In genomic region chr5:80189201-80189600, GRCh38 we compare ENCODE assay signal across 14 cellular contexts.
DNase-seq lines count a peak whose midpoint lies in the region; ATAC-seq and TF ChIP-seq lines count a peak whose summit lies in the region.
"Had no signal": no experiment of that assay in that cellular context is flagged by ENCODE, and none has a peak within 500 bp of the region (broad histone marks: within the 10 kb centered on the region; RNA-seq: fewer than 3 reads in every experiment).

No MANE protein-coding gene starts in this region.

- H3K9me3 ChIP-seq in tibial nerve (no peaks in the 10 kb centered on the region), A673 (ENCODE audit: low read depth, low read length, poor library complexity, severe bottlenecking) (no peaks in the 10 kb centered on the region)
- H3K9me3 ChIP-seq: pancreas had no signal

- H3K27ac ChIP-seq in tibial nerve, result peak overlapping the region; percentile 37 to 86 (median 63)
- H3K27ac ChIP-seq in A673 (ENCODE audit: low read depth, low read length, poor library complexity, severe bottlenecking), result no peak overlapping the region
- H3K27ac ChIP-seq: brain microvascular endothelial cell, pancreas had no signal

- peaks cover 82% of the 10 kb centered on the region for H3K4me1 Mint-ChIP-seq in activated T-cell treated with anti-CD3 and anti-CD28 coated beads, Interleukin-2, amount 50 U/mL, for 4 hours (ENCODE audit: low read depth)
- H3K4me1 Mint-ChIP-seq in activated T-helper 17 cell treated with anti-CD3 and anti-CD28 coated beads, Interleukin-2, amount 50 U/mL, for 72 hours, result peaks cover 69% of the 10 kb centered on the region
- peaks cover 21% of the 10 kb centered on the region for H3K4me1 Mint-ChIP-seq in memory B cell

- no peaks in the 10 kb centered on the region for H3K9me3 Mint-ChIP-seq in activated T-cell treated with anti-CD3 and anti-CD28 coated beads, Interleukin-2, amount 50 U/mL, for 4 hours
- H3K9me3 Mint-ChIP-seq in activated T-helper 17 cell treated with anti-CD3 and anti-CD28 coated beads, Interleukin-2, amount 50 U/mL, for 72 hours, result no peaks in the 10 kb centered on the region
- no peaks in the 10 kb centered on the region for H3K9me3 Mint-ChIP-seq in memory B cell

- peaks cover 5% of the 10 kb centered on the region for H3K36me3 Mint-ChIP-seq in activated T-cell treated with anti-CD3 and anti-CD28 coated beads, Interleukin-2, amount 50 U/mL, for 4 hours (ENCODE audit: insufficient read depth)
- peaks cover 78% of the 10 kb centered on the region for H3K36me3 Mint-ChIP-seq in activated T-helper 17 cell treated with anti-CD3 and anti-CD28 coated beads, Interleukin-2, amount 50 U/mL, for 72 hours (ENCODE audit: low read depth)
- H3K36me3 Mint-ChIP-seq in memory B cell, result peaks cover 2% of the 10 kb centered on the region

- intact Hi-C loops in A673 (cut with micrococcal nuclease; ENCODE audit: unreplicated experiment), result no loop called here

- TF ChIP-seq EP300 in tibial nerve (IDR thresholded peaks at IDR 0.05), result no peak

- H3K4me1 ChIP-seq in tibial nerve, result peaks cover 3 to 80% (median 53%) of the 10 kb centered on the region in 4 donors
- peaks cover 37% of the 10 kb centered on the region for H3K4me1 ChIP-seq in A673 (ENCODE audit: insufficient read depth, low read length, poor library complexity, severe bottlenecking)

- H3K4me3 ChIP-seq in tibial nerve, result peak overlapping the region in 1 of 4 donors; percentile 24
- no peak overlapping the region for H3K4me3 ChIP-seq in A673 (ENCODE audit: low read depth, low read length, poor library complexity, severe bottlenecking)
- H3K4me3 ChIP-seq: pancreas had no signal

- POLR2A ChIA-PET in A673 (lab: Charles Lee; ENCODE audit: low non-redundant PET), result no interaction called here

- peak in 1 of 2 donors; percentile 31 for ATAC-seq in activated T-cell treated with anti-CD3 and anti-CD28 coated beads, Interleukin-2, amount 50 U/mL, for 4 hours
- no peak for ATAC-seq in activated T-helper 17 cell treated with anti-CD3 and anti-CD28 coated beads, Interleukin-2, amount 50 U/mL, for 72 hours (replicated peaks)
- no peak for ATAC-seq in memory B cell (ENCODE audit: low read depth)
- ATAC-seq: pancreas, Right ventricle myocardium inferior had no signal

- peak overlapping the region; percentile 87 for H3K4me3 Mint-ChIP-seq in activated T-cell treated with anti-CD3 and anti-CD28 coated beads, Interleukin-2, amount 50 U/mL, for 4 hours
- H3K4me3 Mint-ChIP-seq in activated T-helper 17 cell treated with anti-CD3 and anti-CD28 coated beads, Interleukin-2, amount 50 U/mL, for 72 hours, result peak overlapping the region; percentile 97
- peak overlapping the region; percentile 69 for H3K4me3 Mint-ChIP-seq in memory B cell

- CTCF ChIA-PET in A673 (lab: Charles Lee), result no interaction called here

- H3K36me3 ChIP-seq in tibial nerve (no peaks in the 10 kb centered on the region), A673 (ENCODE audit: insufficient read depth, low read length, poor library complexity, severe bottlenecking) (no peaks in the 10 kb centered on the region)
- H3K36me3 ChIP-seq: brain microvascular endothelial cell, pancreas had no signal

- no peaks in the 10 kb centered on the region for H3K27me3 ChIP-seq in tibial nerve
- H3K27me3 ChIP-seq in A673 (replicated peaks; ENCODE audit: insufficient read depth, low read depth, low read length, poor library complexity), result no peaks in the 10 kb centered on the region
- H3K27me3 ChIP-seq: brain microvascular endothelial cell, pancreas had no signal

- H3K27me3 Mint-ChIP-seq in activated T-cell treated with anti-CD3 and anti-CD28 coated beads, Interleukin-2, amount 50 U/mL, for 4 hours (ENCODE audit: low read depth), result no peaks in the 10 kb centered on the region
- H3K27me3 Mint-ChIP-seq in activated T-helper 17 cell treated with anti-CD3 and anti-CD28 coated beads, Interleukin-2, amount 50 U/mL, for 72 hours, result no peaks in the 10 kb centered on the region
- H3K27me3 Mint-ChIP-seq in memory B cell, result no peaks in the 10 kb centered on the region

- 51 to 52% methylated on average over 8 of the region's 8 CpGs for WGBS in tibial nerve, 2 donors

- peak overlapping the region; percentile 96 for H3K27ac Mint-ChIP-seq in activated T-helper 17 cell treated with anti-CD3 and anti-CD28 coated beads, Interleukin-2, amount 50 U/mL, for 72 hours
- H3K27ac Mint-ChIP-seq in memory B cell, result peak overlapping the region; percentile 62

- DNase-seq in activated T-cell treated with anti-CD3 and anti-CD28 coated beads, Interleukin-2, amount 50 U/mL, for 4 hours, result no peak
- no peak for DNase-seq in activated T-cell treated with anti-CD3 and anti-CD28 coated beads, Interleukin-2, amount 50 U/mL, for 48 hours
- DNase-seq in memory B cell (ENCODE audit: low spot score in 2 of 2), result no peak
- no peak for DNase-seq in tibial nerve (ENCODE audit: low spot score in 2 of 2)
- no peak for DNase-seq in NCI-H345 treated with DMSO at 0.1 percent for 48 hours (lab: John Stamatoyannopoulos, UW; ENCODE audit: unreplicated experiment)
- no peak for DNase-seq in GOT3 (lab: John Stamatoyannopoulos, UW)
- no peak for DNase-seq in A673 (ENCODE audit: low spot score)
- DNase-seq: brain microvascular endothelial cell, GDM1, islet precursor cell, Karpas-422, pancreas had no signal

- BruUV-seq in A673 (replicated peaks; lab: Mats Ljungman, UMichigan), result no TSS peak

- TF ChIP-seq CTCF in tibial nerve (IDR thresholded peaks at IDR 0.05), result no peak
- TF ChIP-seq CTCF in A673 (conservative IDR thresholded peaks at IDR 0.05; ENCODE audit: low read depth, low read length), result no peak

- TF ChIP-seq POLR2A in tibial nerve (IDR thresholded peaks at IDR 0.05), result no peak
